8 cellular contexts compared by ENCODE assay signal in the genomic region with DNA sequence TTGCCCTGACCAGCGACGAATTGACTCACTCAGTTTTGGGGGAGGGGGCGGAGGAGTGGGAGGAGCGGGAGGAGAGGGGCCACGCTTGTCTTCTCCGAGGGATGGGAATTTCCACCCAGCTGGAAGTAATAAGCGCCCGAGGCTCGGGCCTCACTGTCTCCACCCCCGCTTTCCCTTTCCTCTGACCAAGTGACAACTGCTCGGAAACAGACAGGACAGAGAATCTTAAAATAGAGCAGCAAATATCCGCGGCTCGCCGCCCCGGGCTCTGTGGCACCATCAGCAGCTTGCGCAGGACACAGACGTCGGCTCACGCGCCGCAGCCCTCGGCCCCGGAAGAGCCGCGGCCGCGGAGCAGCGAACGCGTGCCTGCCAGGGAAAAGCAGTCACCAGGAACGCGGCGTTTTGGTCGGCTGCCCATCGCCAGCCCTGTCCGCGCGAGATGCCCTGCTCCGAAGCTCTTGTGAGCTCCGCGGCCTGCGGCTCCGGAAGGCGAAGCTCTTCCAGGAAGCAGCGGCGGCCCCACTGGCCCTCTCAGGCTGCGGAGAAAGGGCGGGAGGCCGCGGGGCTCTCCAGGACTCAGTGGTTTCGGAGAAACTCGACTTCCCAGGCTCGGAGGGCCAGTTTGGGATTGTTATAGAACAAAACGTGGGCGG. TPM values are rescaled to one million over a fixed set of nuclear protein-coding genes. Genes with fewer than 3 reads are reported as not detected.
DNase-seq lines count a peak whose midpoint lies in the region; ATAC-seq, FAIRE-seq and TF ChIP-seq lines count a peak whose summit lies in the region.

No MANE protein-coding gene starts in this region.

- H3K27me3 ChIP-seq in MG63 (no peaks in the 10 kb centered on the region; the same call in 1 of the 2 replicates), body of pancreas (no peaks in the 10 kb centered on the region), iPS DF 6.9 (ENCODE audit: control insufficient read depth, insufficient read depth, low read length) (peaks cover 5% of the 10 kb centered on the region; the same call in 1 of the 2 replicates)

- DNase-seq in DMS79 (lab: John Stamatoyannopoulos, UW) = peak; percentile 48
- peak; percentile 90 for DNase-seq in MG63
- peak; percentile 35 for DNase-seq in T-helper 22 cell (ENCODE audit: low read depth)
- DNase-seq in body of pancreas = peak; percentile 46 to 72 (median 64)
- no peak for DNase-seq in iPS DF 6.9 (ENCODE audit: low read depth, low spot score)
- peak; percentile 89 for DNase-seq in sciatic nerve (ENCODE audit: low spot score)
- DNase-seq in urothelium cell line (ENCODE audit: low spot score) = no peak

- no peak for FAIRE-seq in urothelium cell line (lab: Jason Lieb, UNC)

- H3K9me3 ChIP-seq in MG63 = no peaks in the 10 kb centered on the region
- no peaks in the 10 kb centered on the region for H3K9me3 ChIP-seq in body of pancreas
- no peaks in the 10 kb centered on the region for H3K9me3 ChIP-seq in iPS DF 6.9 (ENCODE audit: control insufficient read depth, insufficient read depth, low read length)

- intact Hi-C loops in body of pancreas (cut with DNase I) (no loop called here), sciatic nerve (cut with DNase I) (no loop called here)

- ATAC-seq in GM21717 (IDR thresholded peaks at IDR 0.05; ENCODE audit: unreplicated experiment) (peak; percentile 34), body of pancreas (peak; percentile 65), sciatic nerve (peak; percentile 90)

- H3K36me3 ChIP-seq in MG63 (no peaks in the 10 kb centered on the region), body of pancreas (replicated peaks in 1 of 2; ENCODE audit: insufficient read depth in 1 of 2, low read depth in 2 of 2) (no peaks in the 10 kb centered on the region), iPS DF 6.9 (ENCODE audit: control insufficient read depth, insufficient read depth, low read length) (no peaks in the 10 kb centered on the region)

- peaks cover 13% of the 10 kb centered on the region for H3K4me1 ChIP-seq in body of pancreas
- peaks cover 14% of the 10 kb centered on the region for H3K4me1 ChIP-seq in iPS DF 6.9 (ENCODE audit: control insufficient read depth, insufficient read depth, low read length)

- TF ChIP-seq POLR2A in body of pancreas (IDR thresholded peaks at IDR 0.05) = peak; percentile 5 to 45 (median 23)

- 11 to 24% methylated on average over 23 to 54 of the region's 56 CpGs for WGBS in body of pancreas, 2 donors
- WGBS in iPS DF 6.9 (ENCODE audit: insufficient coverage, insufficient read length) = no CpG with 5 or more reads among the region's 56 CpGs

- H3K27ac ChIP-seq in body of pancreas (peak overlapping the region; percentile 4 to 76 (median 48)), iPS DF 6.9 (ENCODE audit: low read length) (no peak overlapping the region)

- TF ChIP-seq CTCF in body of pancreas (IDR thresholded peaks at IDR 0.05) = no peak

- peak overlapping the region; percentile 34 for H3K4me3 ChIP-seq in MG63
- no peak overlapping the region for H3K4me3 ChIP-seq in body of pancreas
- peak overlapping the region; percentile 27; the same call in 1 of the 2 replicates for H3K4me3 ChIP-seq in iPS DF 6.9 (ENCODE audit: low read length)

RNA-seq across cellular contexts. Expression of a gene that starts 10.7 kb away (rescaled TPM):
- total RNA-seq in MG63 (2014; rRNA removed; shearing (Covaris generic); ENCODE audit: low replicate concordance) = 0.40 TPM in 1 of 2 replicates, not detected in the other
- total RNA-seq in body of pancreas (1 to 10 TPM; 2.6 to 3.9 TPM), sciatic nerve (14.1 TPM)

RNA-seq across cellular contexts. Expression of a gene that starts 25.9 kb away (rescaled TPM):
- total RNA-seq in MG63 (2014; rRNA removed; shearing (Covaris generic); ENCODE audit: low replicate concordance) = 4.0 TPM in 2 replicates
- total RNA-seq in body of pancreas (1 to 10 TPM in 1 of 2 donors, under 1 TPM in 1; 0.33 to 6.0 TPM), sciatic nerve (11.6 TPM)

Comparison
In these comparisons a context has a peak if more than half of its experiments do, and no peak if none do; other contexts are left out.
1. DNase-seq: peak in DMS79 (single experiment), MG63 (single experiment), T-helper 22 cell (single experiment), body of pancreas (4 of 4) and sciatic nerve (single experiment); none in iPS DF 6.9 (single experiment) and urothelium cell line (single experiment).
2. ATAC-seq: peak in every context shown above with its lines; median percentile 90 in sciatic nerve; 65 in body of pancreas; 34 in GM21717.
3. H3K4me3 ChIP-seq: peak in MG63 (single experiment) and iPS DF 6.9 (single experiment); none in body of pancreas (0 of 2).